ENCODE assay signal across 24 cellular contexts in the genomic region with DNA sequence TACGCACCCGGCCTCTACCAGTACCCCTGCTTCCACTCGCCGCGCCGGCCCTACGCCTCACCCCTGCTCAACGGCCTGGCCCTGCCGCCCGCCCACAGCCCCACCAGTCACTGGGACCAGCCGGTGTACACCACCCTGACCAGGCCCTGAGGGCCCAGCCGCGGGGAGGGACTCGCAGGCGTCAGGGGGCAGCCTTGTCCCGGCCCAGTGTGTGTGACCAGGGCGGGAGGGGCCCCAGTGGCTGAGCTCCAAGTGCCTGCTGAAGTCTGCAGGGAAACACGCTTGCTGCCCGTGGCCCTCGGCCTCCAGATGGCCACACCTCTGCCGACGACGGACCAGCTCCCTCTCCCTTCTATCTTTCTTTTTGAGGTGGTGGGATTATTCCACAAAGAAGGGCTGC. TPM values are rescaled to one million over a fixed set of nuclear protein-coding genes. Genes with fewer than 3 reads are reported as not detected.
DNase-seq lines count a peak whose midpoint lies in the region; ATAC-seq, FAIRE-seq and TF ChIP-seq lines count a peak whose summit lies in the region.
"Had no signal": no experiment of that assay in that cellular context is flagged by ENCODE, and none has a peak within 500 bp of the region (broad histone marks: within the 10 kb centered on the region; RNA-seq: fewer than 3 reads in every experiment).

No MANE protein-coding gene starts in this region.

- CTCF ChIA-PET in K562 (lab: Yijun Ruan, JAX; ENCODE audit: low intra/inter-chr PET ratio) (no interaction called here), MCF 10A (lab: Yijun Ruan, JAX) (no interaction called here), PC-3 (lab: Charles Lee) (no interaction called here)

- POLR2A ChIA-PET in K562 (lab: Yijun Ruan, JAX) (no interaction called here), MCF 10A (lab: Yijun Ruan, JAX) (no interaction called here), PC-3 (lab: Charles Lee; ENCODE audit: unreplicated experiment) (no interaction called here)

- BruUV-seq in K562 (replicated peaks; lab: Mats Ljungman, UMichigan) (no TSS peak), MCF 10A (replicated peaks; lab: Mats Ljungman, UMichigan) (no TSS peak), PC-3 (replicated peaks; lab: Mats Ljungman, UMichigan) (no TSS peak)

- TF ChIP-seq POLR2A in K562 (conservative IDR thresholded peaks at IDR 0.05) = no peak

- no peaks in the 10 kb centered on the region for H3K36me3 Mint-ChIP-seq in MCF 10A (ENCODE audit: insufficient read depth, unreplicated experiment)
- H3K36me3 Mint-ChIP-seq: IgD-negative memory B cell had no signal

- no peaks in the 10 kb centered on the region for H3K9me2 ChIP-seq in PC-3 (replicated peaks; ENCODE audit: low read length)

- ATAC-seq in K562 (peak; percentile 46; the same call in 2 of the 3 replicates), PC-3 (no peak)
- no peak for ATAC-seq in activated CD4-positive, CD25-positive, alpha-beta regulatory T cell treated with anti-CD3 and anti-CD28 coated beads, Interleukin-2, amount 50 U/mL, for 24 hours

- no peak for TF ChIP-seq EP300 in K562 (IDR thresholded peaks at IDR 0.05; ENCODE audit: low read length)

- H3K4me3 ChIP-seq in K562 = no peak overlapping the region
- H3K4me3 ChIP-seq in PC-3 (ENCODE audit: low read length) = no peak overlapping the region
- H3K4me3 ChIP-seq: SK-N-MC had no signal

- H3K27me3 Mint-ChIP-seq in MCF 10A (ENCODE audit: insufficient read depth, unreplicated experiment) = no peaks in the 10 kb centered on the region

- no peaks in the 10 kb centered on the region for H3K4me1 Mint-ChIP-seq in MCF 10A (ENCODE audit: insufficient read depth, unreplicated experiment)
- H3K4me1 Mint-ChIP-seq: IgD-negative memory B cell had no signal

- H3K79me2 ChIP-seq in K562 (ENCODE audit: control insufficient read depth, insufficient read depth, low read length) (no peaks in the 10 kb centered on the region), PC-3 (ENCODE audit: low read length) (no peaks in the 10 kb centered on the region)

- no peak overlapping the region for H3K4me2 ChIP-seq in K562 (ENCODE audit: insufficient read depth, low read length)
- no peak overlapping the region for H3K4me2 ChIP-seq in PC-3 (ENCODE audit: low read length)

- no peak overlapping the region for H3K4me3 Mint-ChIP-seq in MCF 10A (ENCODE audit: unreplicated experiment)

- TF ChIP-seq CTCF in K562 (IDR thresholded peaks at IDR 0.05 in 2 of 3, conservative IDR thresholded peaks at IDR 0.05 in 1 of 3; ENCODE audit: insufficient read depth in 2 of 3, low read depth in 1 of 3, low read length in 3 of 3) (0 out of 6 replicates have a peak, but pooled peaks of 1 of the 3 experiments have one; percentile 16), MCF 10A (IDR thresholded peaks at IDR 0.05; ENCODE audit: unreplicated experiment) (no peak), PC-3 (conservative IDR thresholded peaks at IDR 0.05; ENCODE audit: low read depth, low read length) (no peak)

- H3K27me3 ChIP-seq in K562 (ENCODE audit: control insufficient read depth in 2 of 2, insufficient read depth in 2 of 2, low read length in 2 of 2) = peaks cover 22 to 85% of the 10 kb centered on the region in 2 experiments; a peak in 4 of 5 replicates
- H3K27me3 ChIP-seq in layer of hippocampus (ENCODE audit: control insufficient read depth, insufficient read depth, low read length) = no peaks in the 10 kb centered on the region
- peaks cover 8% of the 10 kb centered on the region for H3K27me3 ChIP-seq in PC-3 (ENCODE audit: low read length)

- H3K9ac ChIP-seq in K562 (ENCODE audit: insufficient read depth in 1 of 2, low read depth in 2 of 2, low read length in 2 of 2) (no peak overlapping the region), PC-3 (ENCODE audit: low read length) (no peak overlapping the region)

- DNase-seq in C1 segment of cervical spinal cord (lab: John Stamatoyannopoulos, UW) (peak in 11 of 14 donors; percentile 21 to 75 (median 38)), K562 (ENCODE audit: extremely low read depth in 1 of 4, low spot score in 3 of 4) (no peak), substantia nigra (lab: John Stamatoyannopoulos, UW) (peak in 43 of 49 donors; percentile 24 to 85 (median 54)), MCF 10A (ENCODE audit: unreplicated experiment) (no peak), PC-3 (no peak)
- DNase-seq: COR-L47; DMS 273 treated with DMSO at 0.1 percent for 48 hours; Kasumi-1; MM.1S; NCI-H1092; NCI-H1436 treated with DMSO at 0.1 percent for 48 hours; NCI-H2029 treated with DMSO at 0.1 percent for 48 hours; NCI-H2171 treated with DMSO at 0.1 percent for 48 hours; NCI-H446 treated with DMSO at 0.1 percent for 48 hours; NCI-H748 treated with DMSO at 0.1 percent for 48 hours; NK-92 treated with Interleukin-12 subunit alpha and Interleukin-12 subunit beta, amount 100 ng/mL, for 24 hours; Right ventricle myocardium superior had no signal

- no peak for TF ChIP-seq RAD21 in K562 (CRISPR knock-in tag; conservative IDR thresholded peaks at IDR 0.05 in 1 of 2, IDR thresholded peaks at IDR 0.05 in 1 of 2)

- H3K9me1 ChIP-seq in K562 (ENCODE audit: control insufficient read depth, insufficient read depth, low read length) = no peaks in the 10 kb centered on the region

- peaks cover 0 to 74% of the 10 kb centered on the region in 2 experiments; a peak in 2 of 5 replicates for H3K4me1 ChIP-seq in K562 (replicated peaks in 1 of 2; ENCODE audit: control insufficient read depth in 2 of 2, insufficient read depth in 2 of 2, low read length in 2 of 2)
- no peaks in the 10 kb centered on the region for H3K4me1 ChIP-seq in PC-3 (ENCODE audit: insufficient read depth, low read length)

- FAIRE-seq in K562 (lab: Jason Lieb, UNC) = no peak
- FAIRE-seq: G401.6, H1, RCC 7860 had no signal

- intact Hi-C loops in K562 (cut with micrococcal nuclease) (no loop called here), MCF 10A (cut with micrococcal nuclease) (no loop called here), PC-3 (cut with micrococcal nuclease) (no loop called here)

- H2AFZ ChIP-seq in K562 (ENCODE audit: low read depth, low read length) (no peak overlapping the region), PC-3 (ENCODE audit: low read length) (no peak overlapping the region)

- H3K36me3 ChIP-seq in K562 (ENCODE audit: control insufficient read depth, insufficient read depth, low read length) = no peaks in the 10 kb centered on the region
- no peaks in the 10 kb centered on the region for H3K36me3 ChIP-seq in PC-3 (ENCODE audit: low read depth, low read length)

- peaks cover 19% of the 10 kb centered on the region; the same call in 1 of the 2 replicates for H4K20me1 ChIP-seq in K562 (replicated peaks; ENCODE audit: control insufficient read depth, insufficient read depth, low read length)
- no peaks in the 10 kb centered on the region for H4K20me1 ChIP-seq in PC-3 (ENCODE audit: low read length)

- no peaks in the 10 kb centered on the region for H3F3A ChIP-seq in PC-3 (ENCODE audit: low read length, unreplicated experiment)

- H3K9me3 ChIP-seq in K562 (replicated peaks; ENCODE audit: control insufficient read depth, insufficient read depth, low read depth, low read length) = no peaks in the 10 kb centered on the region
- no peaks in the 10 kb centered on the region for H3K9me3 ChIP-seq in PC-3 (ENCODE audit: low read length)

- WGBS in K562 (ENCODE audit: insufficient coverage, low coverage, missing lambda C conversion rate) = 8% methylated on average over 15 of the region's 23 CpGs

- no peak overlapping the region for H3K27ac Mint-ChIP-seq in MCF 10A (ENCODE audit: low read depth, unreplicated experiment)
- H3K27ac Mint-ChIP-seq: IgD-negative memory B cell had no signal

- H3K27ac ChIP-seq in K562 (ENCODE audit: extremely low read depth, low read depth, low read length) (no peak overlapping the region), layer of hippocampus (ENCODE audit: low read depth, low read length) (peak overlapping the region; percentile 55), substantia nigra (ENCODE audit: low read depth, low read length, poor library complexity, severe bottlenecking) (peak overlapping the region; percentile 88), PC-3 (ENCODE audit: low read length) (no peak overlapping the region)
- H3K27ac ChIP-seq: SK-N-MC had no signal

- in situ Hi-C loops in K562 (cut with MboI) = no loop called here

- no peaks in the 10 kb centered on the region for H3K9me3 Mint-ChIP-seq in MCF 10A (ENCODE audit: unreplicated experiment)
- H3K9me3 Mint-ChIP-seq: IgD-negative memory B cell had no signal

RNA-seq across cellular contexts. Expression of a gene that starts 3.7 kb away (rescaled TPM):
- 0.40 and 1.9 TPM in 2 replicates for total RNA-seq in K562 (2011; cell fraction: chromatin; rRNA removed; ENCODE audit: low replicate concordance)
- 0.66 and 1.3 TPM in 2 replicates for total RNA-seq in K562 (2011; cell fraction: nucleolus; rRNA removed)
- total RNA-seq in K562 (2011; cell fraction: nucleoplasm; rRNA removed) = 0.37 and 0.38 TPM in 2 replicates
- total RNA-seq in K562 (2014; rRNA removed) (not detected in 2 replicates), K562 (2014; rRNA removed; fragmentation: Illumina TruSeq; extraction: Trizol) (not detected in 2 replicates), K562 (2015; rRNA removed; fragmentation: Illumina TruSeq; extraction: Trizol) (not detected in 2 replicates), K562 (2021) (0.07 TPM in 2 replicates), MCF 10A (2022) (not detected in 2 replicates), PC-3 (2014; rRNA removed) (0.47 and 0.92 TPM in 2 replicates)
- polyA plus RNA-seq in K562 (2011; rRNA removed) (0.09 and 0.15 TPM in 2 replicates), K562 (2014; fragmentation: Illumina TruSeq; extraction: Trizol) (0.04 TPM in 1 of 2 replicates, not detected in the other), K562 (2014; fragmentation: Nextera tagmentation; extraction: Ambion mirVana) (not detected), K562 (2014; rRNA removed) (0.11 and 0.15 TPM in 2 replicates)
- 0.15 and 0.40 TPM in 2 replicates for polyA plus RNA-seq in K562 (2011; cell fraction: cytosol; rRNA removed)
- polyA plus RNA-seq in K562 (2011; cell fraction: nucleus; rRNA removed) = 0.79 and 1.9 TPM in 2 replicates
- polyA plus RNA-seq in K562 (2012) = 0.04 TPM in 2 replicates
- polyA minus RNA-seq in K562 (2011; rRNA and poly(A)+ RNA removed) = 0.06 TPM in 1 of 2 replicates, not detected in the other
- polyA minus RNA-seq in K562 (2011; cell fraction: cytosol; rRNA and poly(A)+ RNA removed) = not detected in 2 replicates
- polyA minus RNA-seq in K562 (2011; cell fraction: nucleus; rRNA and poly(A)+ RNA removed) = 0.22 and 0.40 TPM in 2 replicates

RNA-seq across cellular contexts. Expression of a gene that starts 14.5 kb away (rescaled TPM):
- 10.7 and 19.1 TPM in 2 replicates for total RNA-seq in K562 (2011; cell fraction: chromatin; rRNA removed; ENCODE audit: low replicate concordance)
- 10.8 and 12.0 TPM in 2 replicates for total RNA-seq in K562 (2011; cell fraction: nucleolus; rRNA removed)
- total RNA-seq in K562 (2011; cell fraction: nucleoplasm; rRNA removed) = 11.5 and 12.0 TPM in 2 replicates
- total RNA-seq in K562 (2014; rRNA removed) (0.64 and 0.86 TPM in 2 replicates), K562 (2014; rRNA removed; fragmentation: Illumina TruSeq; extraction: Trizol) (0.26 and 0.44 TPM in 2 replicates), K562 (2015; rRNA removed; fragmentation: Illumina TruSeq; extraction: Trizol) (0.41 and 0.47 TPM in 2 replicates), K562 (2021) (1.5 and 2.3 TPM in 2 replicates), MCF 10A (2022) (9.9 and 11.2 TPM in 2 replicates), PC-3 (2014; rRNA removed) (12.9 and 13.5 TPM in 2 replicates)
- polyA plus RNA-seq in K562 (2011; rRNA removed) (1.0 and 1.5 TPM in 2 replicates), K562 (2014; fragmentation: Illumina TruSeq; extraction: Trizol) (1.1 TPM in 1 of 2 replicates, not detected in the other), K562 (2014; fragmentation: Nextera tagmentation; extraction: Ambion mirVana) (under 1 TPM; 0.11 TPM), K562 (2014; rRNA removed) (0.98 and 1.6 TPM in 2 replicates)
- 1.7 and 3.2 TPM in 2 replicates for polyA plus RNA-seq in K562 (2011; cell fraction: cytosol; rRNA removed)
- 6.1 and 9.0 TPM in 2 replicates for polyA plus RNA-seq in K562 (2011; cell fraction: nucleus; rRNA removed)
- polyA plus RNA-seq in K562 (2012) = 1.1 and 4.6 TPM in 2 replicates
- 3.7 and 4.0 TPM in 2 replicates for polyA minus RNA-seq in K562 (2011; rRNA and poly(A)+ RNA removed)
- polyA minus RNA-seq in K562 (2011; cell fraction: cytosol; rRNA and poly(A)+ RNA removed) = 3.2 and 3.4 TPM in 2 replicates
- 5.8 and 7.9 TPM in 2 replicates for polyA minus RNA-seq in K562 (2011; cell fraction: nucleus; rRNA and poly(A)+ RNA removed)

Comparison
In these comparisons a context has a peak if more than half of its experiments do, and no peak if none do; other contexts are left out.
1. DNase-seq: peak in C1 segment of cervical spinal cord (11 of 14) and substantia nigra (43 of 49); none in K562 (0 of 4), MCF 10A (single experiment) and PC-3 (single experiment).
2. H3K27ac ChIP-seq: peak in layer of hippocampus (single experiment) and substantia nigra (single experiment); none in K562 (single experiment) and PC-3 (single experiment).